Comparison of ENCODE assay signal across 1 cellular context in the genomic region with DNA sequence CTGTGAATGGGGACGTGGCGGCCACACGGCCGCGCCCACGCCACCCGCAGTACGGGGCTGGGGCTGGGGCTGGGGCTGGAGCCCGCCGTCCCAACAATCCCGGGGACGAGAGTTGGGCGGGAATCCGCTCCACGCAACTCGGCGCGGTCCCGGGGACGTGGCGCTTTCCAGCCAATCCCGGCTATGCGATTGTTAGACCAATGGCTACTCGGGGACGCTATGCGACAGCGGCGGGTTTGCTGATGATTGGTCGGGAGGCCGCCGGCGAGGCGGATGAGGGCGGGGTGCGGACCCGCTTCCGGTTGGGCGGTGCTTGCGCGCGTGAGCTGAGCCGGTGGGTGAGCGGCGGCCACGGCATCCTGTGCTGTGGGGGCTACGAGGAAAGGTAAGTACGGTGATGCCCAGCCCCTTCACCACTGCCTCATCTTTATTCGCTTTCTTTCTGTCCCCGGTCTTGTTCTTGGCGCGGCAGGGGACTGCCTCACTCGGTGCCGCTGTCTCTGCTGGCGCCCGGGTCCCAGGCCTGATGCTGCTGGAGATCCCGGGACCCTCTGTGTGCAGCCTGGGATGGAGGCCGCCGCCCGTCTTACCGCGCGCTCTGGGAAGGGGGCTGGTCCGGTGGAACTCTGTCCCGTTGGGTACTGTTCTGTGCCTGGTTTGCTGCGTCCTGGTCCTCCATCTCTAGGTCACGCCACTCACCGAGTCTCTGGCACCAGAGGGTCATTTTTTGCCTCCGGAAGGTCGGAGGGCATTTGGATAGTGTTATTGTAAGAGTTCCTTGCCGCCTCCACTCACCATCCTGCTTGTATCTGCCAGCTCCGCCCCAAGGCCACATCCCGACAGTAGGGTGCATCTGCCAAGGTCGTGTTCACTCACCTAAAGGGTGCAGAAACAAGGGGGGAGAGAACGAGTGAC.
TF ChIP-seq lines count a peak whose summit lies in the region.

A gene (plus strand): TSS at position 312 of the 915 bp plus-strand sequence. CDS start 9,225 bp downstream, outside the sequence.

TF ChIP-seq in HepG2, 621 proteins besides CTCF, POLR2A, EP300 and RAD21 (continued from another document and continues in another):
- TF ChIP-seq, protein P1, sequence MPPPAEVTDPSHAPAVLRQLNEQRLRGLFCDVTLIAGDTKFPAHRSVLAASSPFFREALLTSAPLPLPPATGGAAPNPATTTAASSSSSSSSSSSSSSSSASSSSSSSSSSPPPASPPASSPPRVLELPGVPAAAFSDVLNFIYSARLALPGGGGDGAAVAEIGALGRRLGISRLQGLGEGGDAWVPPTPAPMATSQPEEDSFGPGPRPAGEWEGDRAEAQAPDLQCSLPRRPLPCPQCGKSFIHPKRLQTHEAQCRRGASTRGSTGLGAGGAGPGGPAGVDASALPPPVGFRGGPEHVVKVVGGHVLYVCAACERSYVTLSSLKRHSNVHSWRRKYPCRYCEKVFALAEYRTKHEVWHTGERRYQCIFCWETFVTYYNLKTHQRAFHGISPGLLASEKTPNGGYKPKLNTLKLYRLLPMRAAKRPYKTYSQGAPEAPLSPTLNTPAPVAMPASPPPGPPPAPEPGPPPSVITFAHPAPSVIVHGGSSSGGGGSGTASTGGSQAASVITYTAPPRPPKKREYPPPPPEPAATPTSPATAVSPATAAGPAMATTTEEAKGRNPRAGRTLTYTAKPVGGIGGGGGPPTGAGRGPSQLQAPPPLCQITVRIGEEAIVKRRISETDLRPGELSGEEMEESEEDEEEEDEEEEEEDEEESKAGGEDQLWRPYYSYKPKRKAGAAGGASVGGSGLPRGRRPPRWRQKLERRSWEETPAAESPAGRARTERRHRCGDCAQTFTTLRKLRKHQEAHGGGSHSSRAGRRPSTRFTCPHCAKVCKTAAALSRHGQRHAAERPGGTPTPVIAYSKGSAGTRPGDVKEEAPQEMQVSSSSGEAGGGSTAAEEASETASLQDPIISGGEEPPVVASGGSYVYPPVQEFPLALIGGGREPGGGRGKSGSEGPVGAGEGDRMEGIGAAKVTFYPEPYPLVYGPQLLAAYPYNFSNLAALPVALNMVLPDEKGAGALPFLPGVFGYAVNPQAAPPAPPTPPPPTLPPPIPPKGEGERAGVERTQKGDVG (CRISPR knock-in tag; IDR thresholded peaks at IDR 0.05; ENCODE audit: borderline replicate concordance): no peak
- TF ChIP-seq, protein P2, sequence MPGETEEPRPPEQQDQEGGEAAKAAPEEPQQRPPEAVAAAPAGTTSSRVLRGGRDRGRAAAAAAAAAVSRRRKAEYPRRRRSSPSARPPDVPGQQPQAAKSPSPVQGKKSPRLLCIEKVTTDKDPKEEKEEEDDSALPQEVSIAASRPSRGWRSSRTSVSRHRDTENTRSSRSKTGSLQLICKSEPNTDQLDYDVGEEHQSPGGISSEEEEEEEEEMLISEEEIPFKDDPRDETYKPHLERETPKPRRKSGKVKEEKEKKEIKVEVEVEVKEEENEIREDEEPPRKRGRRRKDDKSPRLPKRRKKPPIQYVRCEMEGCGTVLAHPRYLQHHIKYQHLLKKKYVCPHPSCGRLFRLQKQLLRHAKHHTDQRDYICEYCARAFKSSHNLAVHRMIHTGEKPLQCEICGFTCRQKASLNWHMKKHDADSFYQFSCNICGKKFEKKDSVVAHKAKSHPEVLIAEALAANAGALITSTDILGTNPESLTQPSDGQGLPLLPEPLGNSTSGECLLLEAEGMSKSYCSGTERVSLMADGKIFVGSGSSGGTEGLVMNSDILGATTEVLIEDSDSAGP (CRISPR knock-in tag; IDR thresholded peaks at IDR 0.05; ENCODE audit: borderline replicate concordance): peak; percentile 92
- peak; percentile 21; the same call in 1 of the 2 replicates for TF ChIP-seq FOXM1 (CRISPR knock-in tag; IDR thresholded peaks at IDR 0.05)
- no peak for TF ChIP-seq NCOR1 (IDR thresholded peaks at IDR 0.05; ENCODE audit: borderline replicate concordance, low read length)
- TF ChIP-seq ZFAT (CRISPR knock-in tag; conservative IDR thresholded peaks at IDR 0.05): no peak
- no peak for TF ChIP-seq SMC3 (IDR thresholded peaks at IDR 0.05; ENCODE audit: low read length)
- TF ChIP-seq, protein P3, sequence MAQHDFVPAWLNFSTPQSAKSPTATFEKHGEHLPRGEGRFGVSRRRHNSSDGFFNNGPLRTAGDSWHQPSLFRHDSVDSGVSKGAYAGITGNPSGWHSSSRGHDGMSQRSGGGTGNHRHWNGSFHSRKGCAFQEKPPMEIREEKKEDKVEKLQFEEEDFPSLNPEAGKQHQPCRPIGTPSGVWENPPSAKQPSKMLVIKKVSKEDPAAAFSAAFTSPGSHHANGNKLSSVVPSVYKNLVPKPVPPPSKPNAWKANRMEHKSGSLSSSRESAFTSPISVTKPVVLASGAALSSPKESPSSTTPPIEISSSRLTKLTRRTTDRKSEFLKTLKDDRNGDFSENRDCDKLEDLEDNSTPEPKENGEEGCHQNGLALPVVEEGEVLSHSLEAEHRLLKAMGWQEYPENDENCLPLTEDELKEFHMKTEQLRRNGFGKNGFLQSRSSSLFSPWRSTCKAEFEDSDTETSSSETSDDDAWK (CRISPR knock-in tag; IDR thresholded peaks at IDR 0.05): no peak
- 0 out of 2 replicates have a peak, but pooled peaks have one; percentile 30 for TF ChIP-seq PPARG (CRISPR knock-in tag; conservative IDR thresholded peaks at IDR 0.05)
- 0 out of 2 replicates have a peak, but pooled peaks have one; percentile 51 for TF ChIP-seq ZNF552 (CRISPR knock-in tag; IDR thresholded peaks at IDR 0.05; ENCODE audit: borderline replicate concordance)
- TF ChIP-seq, protein P4, sequence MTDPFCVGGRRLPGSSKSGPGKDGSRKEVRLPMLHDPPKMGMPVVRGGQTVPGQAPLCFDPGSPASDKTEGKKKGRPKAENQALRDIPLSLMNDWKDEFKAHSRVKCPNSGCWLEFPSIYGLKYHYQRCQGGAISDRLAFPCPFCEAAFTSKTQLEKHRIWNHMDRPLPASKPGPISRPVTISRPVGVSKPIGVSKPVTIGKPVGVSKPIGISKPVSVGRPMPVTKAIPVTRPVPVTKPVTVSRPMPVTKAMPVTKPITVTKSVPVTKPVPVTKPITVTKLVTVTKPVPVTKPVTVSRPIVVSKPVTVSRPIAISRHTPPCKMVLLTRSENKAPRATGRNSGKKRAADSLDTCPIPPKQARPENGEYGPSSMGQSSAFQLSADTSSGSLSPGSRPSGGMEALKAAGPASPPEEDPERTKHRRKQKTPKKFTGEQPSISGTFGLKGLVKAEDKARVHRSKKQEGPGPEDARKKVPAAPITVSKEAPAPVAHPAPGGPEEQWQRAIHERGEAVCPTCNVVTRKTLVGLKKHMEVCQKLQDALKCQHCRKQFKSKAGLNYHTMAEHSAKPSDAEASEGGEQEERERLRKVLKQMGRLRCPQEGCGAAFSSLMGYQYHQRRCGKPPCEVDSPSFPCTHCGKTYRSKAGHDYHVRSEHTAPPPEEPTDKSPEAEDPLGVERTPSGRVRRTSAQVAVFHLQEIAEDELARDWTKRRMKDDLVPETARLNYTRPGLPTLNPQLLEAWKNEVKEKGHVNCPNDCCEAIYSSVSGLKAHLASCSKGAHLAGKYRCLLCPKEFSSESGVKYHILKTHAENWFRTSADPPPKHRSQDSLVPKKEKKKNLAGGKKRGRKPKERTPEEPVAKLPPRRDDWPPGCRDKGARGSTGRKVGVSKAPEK (CRISPR knock-in tag; IDR thresholded peaks at IDR 0.05; ENCODE audit: borderline replicate concordance): peak; percentile 21; the same call in 1 of the 2 replicates
- TF ChIP-seq, protein P5, sequence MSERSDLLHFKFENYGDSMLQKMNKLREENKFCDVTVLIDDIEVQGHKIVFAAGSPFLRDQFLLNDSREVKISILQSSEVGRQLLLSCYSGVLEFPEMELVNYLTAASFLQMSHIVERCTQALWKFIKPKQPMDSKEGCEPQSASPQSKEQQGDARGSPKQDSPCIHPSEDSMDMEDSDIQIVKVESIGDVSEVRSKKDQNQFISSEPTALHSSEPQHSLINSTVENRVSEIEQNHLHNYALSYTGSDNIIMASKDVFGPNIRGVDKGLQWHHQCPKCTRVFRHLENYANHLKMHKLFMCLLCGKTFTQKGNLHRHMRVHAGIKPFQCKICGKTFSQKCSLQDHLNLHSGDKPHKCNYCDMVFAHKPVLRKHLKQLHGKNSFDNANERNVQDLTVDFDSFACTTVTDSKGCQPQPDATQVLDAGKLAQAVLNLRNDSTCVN (CRISPR knock-in tag; IDR thresholded peaks at IDR 0.05; ENCODE audit: borderline replicate concordance): no peak
- TF ChIP-seq MTA1 (CRISPR knock-in tag; IDR thresholded peaks at IDR 0.05; ENCODE audit: borderline replicate concordance): peak; percentile 70; the same call in 1 of the 2 replicates
- no peak for TF ChIP-seq NCOA1 (CRISPR knock-in tag; IDR thresholded peaks at IDR 0.05)
- TF ChIP-seq, protein P6, sequence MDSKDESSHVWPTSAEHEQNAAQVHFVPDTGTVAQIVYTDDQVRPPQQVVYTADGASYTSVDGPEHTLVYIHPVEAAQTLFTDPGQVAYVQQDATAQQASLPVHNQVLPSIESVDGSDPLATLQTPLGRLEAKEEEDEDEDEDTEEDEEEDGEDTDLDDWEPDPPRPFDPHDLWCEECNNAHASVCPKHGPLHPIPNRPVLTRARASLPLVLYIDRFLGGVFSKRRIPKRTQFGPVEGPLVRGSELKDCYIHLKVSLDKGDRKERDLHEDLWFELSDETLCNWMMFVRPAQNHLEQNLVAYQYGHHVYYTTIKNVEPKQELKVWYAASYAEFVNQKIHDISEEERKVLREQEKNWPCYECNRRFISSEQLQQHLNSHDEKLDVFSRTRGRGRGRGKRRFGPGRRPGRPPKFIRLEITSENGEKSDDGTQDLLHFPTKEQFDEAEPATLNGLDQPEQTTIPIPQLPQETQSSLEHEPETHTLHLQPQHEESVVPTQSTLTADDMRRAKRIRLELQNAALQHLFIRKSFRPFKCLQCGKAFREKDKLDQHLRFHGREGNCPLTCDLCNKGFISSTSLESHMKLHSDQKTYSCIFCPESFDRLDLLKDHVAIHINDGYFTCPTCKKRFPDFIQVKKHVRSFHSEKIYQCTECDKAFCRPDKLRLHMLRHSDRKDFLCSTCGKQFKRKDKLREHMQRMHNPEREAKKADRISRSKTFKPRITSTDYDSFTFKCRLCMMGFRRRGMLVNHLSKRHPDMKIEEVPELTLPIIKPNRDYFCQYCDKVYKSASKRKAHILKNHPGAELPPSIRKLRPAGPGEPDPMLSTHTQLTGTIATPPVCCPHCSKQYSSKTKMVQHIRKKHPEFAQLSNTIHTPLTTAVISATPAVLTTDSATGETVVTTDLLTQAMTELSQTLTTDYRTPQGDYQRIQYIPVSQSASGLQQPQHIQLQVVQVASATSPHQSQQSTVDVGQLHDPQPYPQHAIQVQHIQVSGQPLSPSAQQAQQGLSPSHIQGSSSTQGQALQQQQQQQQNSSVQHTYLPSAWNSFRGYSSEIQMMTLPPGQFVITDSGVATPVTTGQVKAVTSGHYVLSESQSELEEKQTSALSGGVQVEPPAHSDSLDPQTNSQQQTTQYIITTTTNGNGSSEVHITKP (CRISPR knock-in tag; IDR thresholded peaks at IDR 0.05; ENCODE audit: low read depth): no peak
- no peak for TF ChIP-seq HDAC6 (IDR thresholded peaks at IDR 0.05; ENCODE audit: low read depth, low read length)
- TF ChIP-seq, protein P7, sequence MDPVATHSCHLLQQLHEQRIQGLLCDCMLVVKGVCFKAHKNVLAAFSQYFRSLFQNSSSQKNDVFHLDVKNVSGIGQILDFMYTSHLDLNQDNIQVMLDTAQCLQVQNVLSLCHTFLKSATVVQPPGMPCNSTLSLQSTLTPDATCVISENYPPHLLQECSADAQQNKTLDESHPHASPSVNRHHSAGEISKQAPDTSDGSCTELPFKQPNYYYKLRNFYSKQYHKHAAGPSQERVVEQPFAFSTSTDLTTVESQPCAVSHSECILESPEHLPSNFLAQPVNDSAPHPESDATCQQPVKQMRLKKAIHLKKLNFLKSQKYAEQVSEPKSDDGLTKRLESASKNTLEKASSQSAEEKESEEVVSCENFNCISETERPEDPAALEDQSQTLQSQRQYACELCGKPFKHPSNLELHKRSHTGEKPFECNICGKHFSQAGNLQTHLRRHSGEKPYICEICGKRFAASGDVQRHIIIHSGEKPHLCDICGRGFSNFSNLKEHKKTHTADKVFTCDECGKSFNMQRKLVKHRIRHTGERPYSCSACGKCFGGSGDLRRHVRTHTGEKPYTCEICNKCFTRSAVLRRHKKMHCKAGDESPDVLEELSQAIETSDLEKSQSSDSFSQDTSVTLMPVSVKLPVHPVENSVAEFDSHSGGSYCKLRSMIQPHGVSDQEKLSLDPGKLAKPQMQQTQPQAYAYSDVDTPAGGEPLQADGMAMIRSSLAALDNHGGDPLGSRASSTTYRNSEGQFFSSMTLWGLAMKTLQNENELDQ (CRISPR knock-in tag; IDR thresholded peaks at IDR 0.05; ENCODE audit: borderline replicate concordance): no peak
- TF ChIP-seq, protein P8, sequence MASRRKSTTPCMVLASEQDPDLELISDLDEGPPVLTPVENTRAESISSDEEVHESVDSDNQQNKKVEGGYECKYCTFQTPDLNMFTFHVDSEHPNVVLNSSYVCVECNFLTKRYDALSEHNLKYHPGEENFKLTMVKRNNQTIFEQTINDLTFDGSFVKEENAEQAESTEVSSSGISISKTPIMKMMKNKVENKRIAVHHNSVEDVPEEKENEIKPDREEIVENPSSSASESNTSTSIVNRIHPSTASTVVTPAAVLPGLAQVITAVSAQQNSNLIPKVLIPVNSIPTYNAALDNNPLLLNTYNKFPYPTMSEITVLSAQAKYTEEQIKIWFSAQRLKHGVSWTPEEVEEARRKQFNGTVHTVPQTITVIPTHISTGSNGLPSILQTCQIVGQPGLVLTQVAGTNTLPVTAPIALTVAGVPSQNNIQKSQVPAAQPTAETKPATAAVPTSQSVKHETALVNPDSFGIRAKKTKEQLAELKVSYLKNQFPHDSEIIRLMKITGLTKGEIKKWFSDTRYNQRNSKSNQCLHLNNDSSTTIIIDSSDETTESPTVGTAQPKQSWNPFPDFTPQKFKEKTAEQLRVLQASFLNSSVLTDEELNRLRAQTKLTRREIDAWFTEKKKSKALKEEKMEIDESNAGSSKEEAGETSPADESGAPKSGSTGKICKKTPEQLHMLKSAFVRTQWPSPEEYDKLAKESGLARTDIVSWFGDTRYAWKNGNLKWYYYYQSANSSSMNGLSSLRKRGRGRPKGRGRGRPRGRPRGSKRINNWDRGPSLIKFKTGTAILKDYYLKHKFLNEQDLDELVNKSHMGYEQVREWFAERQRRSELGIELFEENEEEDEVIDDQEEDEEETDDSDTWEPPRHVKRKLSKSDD (CRISPR knock-in tag; IDR thresholded peaks at IDR 0.05; ENCODE audit: low read depth): no peak; the same call in 1 of the 2 replicates
- TF ChIP-seq, protein P9, sequence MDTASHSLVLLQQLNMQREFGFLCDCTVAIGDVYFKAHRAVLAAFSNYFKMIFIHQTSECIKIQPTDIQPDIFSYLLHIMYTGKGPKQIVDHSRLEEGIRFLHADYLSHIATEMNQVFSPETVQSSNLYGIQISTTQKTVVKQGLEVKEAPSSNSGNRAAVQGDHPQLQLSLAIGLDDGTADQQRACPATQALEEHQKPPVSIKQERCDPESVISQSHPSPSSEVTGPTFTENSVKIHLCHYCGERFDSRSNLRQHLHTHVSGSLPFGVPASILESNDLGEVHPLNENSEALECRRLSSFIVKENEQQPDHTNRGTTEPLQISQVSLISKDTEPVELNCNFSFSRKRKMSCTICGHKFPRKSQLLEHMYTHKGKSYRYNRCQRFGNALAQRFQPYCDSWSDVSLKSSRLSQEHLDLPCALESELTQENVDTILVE (CRISPR knock-in tag; IDR thresholded peaks at IDR 0.05): no peak
- TF ChIP-seq, protein P10, sequence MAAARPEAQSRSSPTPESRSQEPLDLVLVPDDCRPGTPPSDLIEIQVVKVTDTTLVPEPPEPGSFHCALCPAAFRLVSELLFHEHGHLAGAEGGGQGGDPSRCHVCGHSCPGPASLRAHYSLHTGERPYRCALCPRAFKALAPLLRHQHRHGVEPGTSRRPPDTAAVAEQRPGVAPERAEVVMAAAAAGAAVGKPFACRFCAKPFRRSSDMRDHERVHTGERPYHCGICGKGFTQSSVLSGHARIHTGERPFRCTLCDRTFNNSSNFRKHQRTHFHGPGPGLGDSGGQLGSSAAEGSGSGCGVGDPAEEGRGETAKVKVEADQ (CRISPR knock-in tag; IDR thresholded peaks at IDR 0.05; ENCODE audit: borderline replicate concordance): peak; percentile 77; the same call in 1 of the 2 replicates
